Comparison of ENCODE assay signal across 20 cellular contexts in the genomic region with DNA sequence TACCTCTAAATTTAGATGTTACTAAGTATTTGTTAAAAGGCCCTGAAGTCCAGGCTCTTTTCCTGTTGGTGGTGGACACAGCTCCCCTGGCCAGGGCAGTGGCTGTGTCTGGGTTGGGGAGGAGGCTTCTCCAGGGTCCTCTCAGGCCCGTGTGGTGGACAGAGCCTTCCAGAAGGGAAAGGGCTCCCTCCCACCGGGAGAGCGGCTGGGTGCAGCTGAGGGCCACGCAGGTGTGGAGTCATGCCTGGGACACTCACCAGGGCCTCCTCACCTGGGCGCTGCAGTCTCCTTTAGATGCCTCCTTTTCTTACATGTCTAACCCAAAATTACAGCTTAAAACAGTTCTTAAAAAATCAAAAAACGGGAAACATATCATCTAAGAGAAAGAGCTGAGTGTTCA.
DNase-seq lines count a peak whose midpoint lies in the region; ATAC-seq, FAIRE-seq and TF ChIP-seq lines count a peak whose summit lies in the region.
"Had no signal": no experiment of that assay in that cellular context is flagged by ENCODE, and none has a peak within 500 bp of the region (broad histone marks: within the 10 kb centered on the region; RNA-seq: fewer than 3 reads in every experiment).

No MANE protein-coding gene starts in this region.

- peak overlapping the region; percentile 47 for H2BK15ac ChIP-seq in neuronal stem cell (ENCODE audit: low read length)

- no peak for FAIRE-seq in kidney (lab: Jason Lieb, UNC)
- FAIRE-seq: A549, D721Med, G401.6, GM12891, GM19239 had no signal

- no peak overlapping the region for H4K8ac ChIP-seq in neuronal stem cell (ENCODE audit: low read depth, low read length)

- H3K27ac ChIP-seq in kidney (ENCODE audit: low read depth in 2 of 2, low read length in 2 of 2) (no peak overlapping the region), neuronal stem cell (replicated peaks; ENCODE audit: low read length) (no peak overlapping the region)
- H3K27ac ChIP-seq: 22Rv1; A549; BLaER1 treated with 17β-estradiol and CSF1 and Interleukin-3, amounts not matched to agents 10 nM and 100 nM; C4-2B had no signal

- peak overlapping the region; percentile 34 for H2AK5ac ChIP-seq in neuronal stem cell (ENCODE audit: low read depth, low read length)

- H3K4me1 ChIP-seq in kidney (ENCODE audit: control insufficient read depth in 1 of 2, insufficient read depth in 1 of 2, low read depth in 1 of 2, low read length in 2 of 2) (no peaks in the 10 kb centered on the region), neuronal stem cell (ENCODE audit: control insufficient read depth in 2 of 2, insufficient read depth in 1 of 2, low read depth in 1 of 2, low read length in 2 of 2) (peaks cover 0 to 6% of the 10 kb centered on the region in 2 donors)
- H3K4me1 ChIP-seq: A549, Caco-2 had no signal

- no peak overlapping the region for H4K91ac ChIP-seq in neuronal stem cell (ENCODE audit: low read depth, low read length, poor library complexity)

- no peak overlapping the region for H3K4me3 ChIP-seq in kidney (ENCODE audit: low read length in 2 of 2)
- H3K4me3 ChIP-seq in neuronal stem cell (ENCODE audit: low read length in 2 of 2): no peak overlapping the region
- H3K4me3 ChIP-seq: A549; BLaER1 treated with 17β-estradiol and CSF1 and Interleukin-3, amounts not matched to agents 10 nM and 100 nM had no signal

- no peak overlapping the region for H3K14ac ChIP-seq in neuronal stem cell (ENCODE audit: low read length)

- no peak overlapping the region for H3K18ac ChIP-seq in neuronal stem cell (ENCODE audit: low read length)

- H3K9me3 ChIP-seq in kidney (ENCODE audit: control insufficient read depth in 1 of 2, low read length in 2 of 2) (no peaks in the 10 kb centered on the region), neuronal stem cell (replicated peaks in 1 of 2; ENCODE audit: control insufficient read depth in 2 of 2, insufficient read depth in 1 of 2, low read depth in 1 of 2, low read length in 2 of 2) (no peaks in the 10 kb centered on the region)
- H3K9me3 ChIP-seq: A549; BLaER1 treated with 17β-estradiol and CSF1 and Interleukin-3, amounts not matched to agents 10 nM and 100 nM; Caco-2 had no signal

- no peaks in the 10 kb centered on the region for H3K79me1 ChIP-seq in neuronal stem cell (ENCODE audit: low read depth, low read length)

- H2AFZ ChIP-seq in neuronal stem cell (ENCODE audit: low read length): no peak overlapping the region

- DNase-seq in activated effector memory CD4-positive, alpha-beta T cell treated with anti-CD3 and anti-CD28 coated beads, Interleukin-2, amount 50 U/mL, for 16 hours: peak; percentile 45
- no peak for DNase-seq in activated effector memory CD4-positive, alpha-beta T cell treated with Interleukin-2 at 50 U/mL for 16 hours
- DNase-seq in kidney: peak; percentile 19
- no peak for DNase-seq in neuronal stem cell (ENCODE audit: low spot score)
- no peak for DNase-seq in amygdala (lab: John Stamatoyannopoulos, UW)
- DNase-seq: AML-193; Caco-2; Calu3; CD8-positive, alpha-beta T cell; DMS79 treated with DMSO at 0.1 percent for 48 hours; GF-D8 had no signal

- H2BK12ac ChIP-seq in neuronal stem cell (ENCODE audit: low read length): no peak overlapping the region

- H3K9ac ChIP-seq in kidney (ENCODE audit: low read length in 2 of 2): no peak overlapping the region
- no peak overlapping the region for H3K9ac ChIP-seq in neuronal stem cell (ENCODE audit: low read depth, low read length, poor library complexity)
- H3K9ac ChIP-seq: BLaER1 treated with 17β-estradiol and CSF1 and Interleukin-3, amounts not matched to agents 10 nM and 100 nM had no signal

- H3K23ac ChIP-seq in neuronal stem cell (ENCODE audit: low read depth, low read length, poor library complexity): no peak overlapping the region

- no peak for ATAC-seq in GM19397 (IDR thresholded peaks at IDR 0.05; ENCODE audit: unreplicated experiment)
- ATAC-seq: A549; CD8-positive, alpha-beta T cell had no signal

- H2BK5ac ChIP-seq in neuronal stem cell (ENCODE audit: low read length): no peak overlapping the region

- no peak overlapping the region for H3K4ac ChIP-seq in neuronal stem cell (ENCODE audit: low read length)

- no peak overlapping the region for H2BK120ac ChIP-seq in neuronal stem cell (ENCODE audit: low read depth, low read length)

- WGBS in neuronal stem cell (ENCODE audit: extremely low coverage in 2 of 2, insufficient read length in 2 of 2, insufficient replicate concordance in 1 of 2), 2 donors: no CpG with 5 or more reads among the region's 6 CpGs

- no peaks in the 10 kb centered on the region for H3K36me3 ChIP-seq in kidney (ENCODE audit: control insufficient read depth in 1 of 2, insufficient read depth in 2 of 2, low read length in 2 of 2)
- no peaks in the 10 kb centered on the region for H3K36me3 ChIP-seq in neuronal stem cell (replicated peaks in 1 of 2; ENCODE audit: control insufficient read depth in 2 of 2, insufficient read depth in 2 of 2, low read length in 2 of 2)
- H3K36me3 ChIP-seq: BLaER1 treated with 17β-estradiol and CSF1 and Interleukin-3, amounts not matched to agents 10 nM and 100 nM had no signal

- H3K27me3 ChIP-seq in neuronal stem cell (ENCODE audit: control insufficient read depth in 3 of 3, insufficient read depth in 3 of 3, low read depth in 1 of 3, low read length in 3 of 3): peaks cover 0 to 8% (median 0%) of the 10 kb centered on the region in 3 experiments
- H3K27me3 ChIP-seq: BLaER1 treated with 17β-estradiol and CSF1 and Interleukin-3, amounts not matched to agents 10 nM and 100 nM had no signal

- no peak overlapping the region for H3K4me2 ChIP-seq in neuronal stem cell (ENCODE audit: insufficient read depth, low read length, poor library complexity, severe bottlenecking)
- H3K4me2 ChIP-seq: A549; BLaER1 treated with 17β-estradiol and CSF1 and Interleukin-3, amounts not matched to agents 10 nM and 100 nM had no signal

- no peak for TF ChIP-seq CTCF in kidney (IDR thresholded peaks at IDR 0.05; ENCODE audit: borderline replicate concordance, extremely low read depth, insufficient read depth)

- intact Hi-C loops in kidney (cut with DNase I): no loop called here

Comparison
In these comparisons a context has a peak if more than half of its experiments do, and no peak if none do; other contexts are left out.
1. DNase-seq: peak in activated effector memory CD4-positive, alpha-beta T cell treated with anti-CD3 and anti-CD28 coated beads, Interleukin-2, amount 50 U/mL, for 16 hours (single experiment) and kidney (single experiment); none in activated effector memory CD4-positive, alpha-beta T cell treated with Interleukin-2 at 50 U/mL for 16 hours (single experiment), neuronal stem cell (single experiment) and amygdala (0 of 56).